In the genomic region with DNA sequence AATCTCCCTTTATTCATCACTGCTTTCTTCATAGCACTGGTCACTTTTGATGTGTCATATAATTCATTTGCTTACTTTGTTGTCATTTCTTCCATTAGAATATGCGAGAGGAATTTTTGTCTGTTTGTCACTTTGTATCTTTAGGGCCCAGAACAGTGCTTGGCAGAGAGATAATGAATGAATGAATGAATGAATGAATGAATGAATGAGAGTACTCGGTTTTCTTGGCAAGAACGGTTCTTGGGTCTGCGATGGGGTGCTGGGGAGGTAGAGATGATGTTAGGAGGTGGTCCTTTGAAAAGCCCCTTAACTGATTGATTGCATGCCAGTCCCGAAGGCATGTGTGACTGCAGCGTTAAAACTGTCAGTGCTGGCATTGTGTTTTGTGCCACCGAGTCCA, we compare ENCODE assay signal across 14 cellular contexts. TPM values are rescaled to one million over a fixed set of nuclear protein-coding genes. Genes with fewer than 3 reads are reported as not detected.
"Had no signal": no experiment of that assay in that cellular context is flagged by ENCODE, and none has a peak within 500 bp of the region (broad histone marks: within the 10 kb centered on the region; RNA-seq: fewer than 3 reads in every experiment).

No MANE protein-coding gene starts in this region.

- H3K27me3 Mint-ChIP-seq: activated CD8-positive, alpha-beta T cell treated with anti-CD3 and anti-CD28 coated beads for 36 hours; activated naive CD8-positive, alpha-beta T cell treated with anti-CD3 and anti-CD28 coated beads, Interleukin-2, amount 50 U/mL, for 24 hours; central memory CD8-positive, alpha-beta T cell had no signal

- DNase-seq: activated CD4-positive, alpha-beta T cell treated with anti-CD3 and anti-CD28 coated beads for 4 hours; activated CD8-positive, alpha-beta memory T cell treated with anti-CD3 and anti-CD28 coated beads, Interleukin-2, amount 50 U/mL, for 4 hours; activated CD8-positive, alpha-beta T cell treated with anti-CD3 and anti-CD28 coated beads for 36 hours; activated naive CD4-positive, alpha-beta T cell treated with Interleukin-2 at 50 U/mL for 16 hours; activated naive CD8-positive, alpha-beta T cell treated with anti-CD3 and anti-CD28 coated beads, Interleukin-2, amount 50 U/mL, for 24 hours; glutamatergic neuron; retina had no signal

- H3K27ac ChIP-seq: SK-N-MC had no signal

- H3K4me3 Mint-ChIP-seq: activated CD8-positive, alpha-beta T cell treated with anti-CD3 and anti-CD28 coated beads for 36 hours; activated naive CD8-positive, alpha-beta T cell treated with anti-CD3 and anti-CD28 coated beads, Interleukin-2, amount 50 U/mL, for 24 hours; central memory CD8-positive, alpha-beta T cell had no signal

- H3K9me3 ChIP-seq: upper lobe of left lung had no signal

- H3K27me3 ChIP-seq: upper lobe of left lung had no signal

- ATAC-seq: activated CD8-positive, alpha-beta T cell treated with anti-CD3 and anti-CD28 coated beads for 36 hours; activated naive CD8-positive, alpha-beta T cell treated with anti-CD3 and anti-CD28 coated beads, Interleukin-2, amount 50 U/mL, for 24 hours; esophagus mucosa had no signal

- H3K9me3 Mint-ChIP-seq: activated CD8-positive, alpha-beta T cell treated with anti-CD3 and anti-CD28 coated beads for 36 hours; activated naive CD8-positive, alpha-beta T cell treated with anti-CD3 and anti-CD28 coated beads, Interleukin-2, amount 50 U/mL, for 24 hours; central memory CD8-positive, alpha-beta T cell had no signal

- H3K4me1 Mint-ChIP-seq: activated naive CD8-positive, alpha-beta T cell treated with anti-CD3 and anti-CD28 coated beads, Interleukin-2, amount 50 U/mL, for 24 hours; central memory CD8-positive, alpha-beta T cell had no signal

- H3K4me3 ChIP-seq: SK-N-MC, smooth muscle cell, upper lobe of left lung had no signal

- H3K27ac Mint-ChIP-seq: activated CD8-positive, alpha-beta T cell treated with anti-CD3 and anti-CD28 coated beads for 36 hours; activated naive CD8-positive, alpha-beta T cell treated with anti-CD3 and anti-CD28 coated beads, Interleukin-2, amount 50 U/mL, for 24 hours had no signal

RNA-seq across cellular contexts. Expression of a gene that starts 52.4 kb away (rescaled TPM):
- total RNA-seq: activated CD8-positive, alpha-beta T cell treated with anti-CD3 and anti-CD28 coated beads for 36 hours; left lobe of liver; myocyte had no signal
